15 cellular contexts compared by ENCODE assay signal in the genomic region with DNA sequence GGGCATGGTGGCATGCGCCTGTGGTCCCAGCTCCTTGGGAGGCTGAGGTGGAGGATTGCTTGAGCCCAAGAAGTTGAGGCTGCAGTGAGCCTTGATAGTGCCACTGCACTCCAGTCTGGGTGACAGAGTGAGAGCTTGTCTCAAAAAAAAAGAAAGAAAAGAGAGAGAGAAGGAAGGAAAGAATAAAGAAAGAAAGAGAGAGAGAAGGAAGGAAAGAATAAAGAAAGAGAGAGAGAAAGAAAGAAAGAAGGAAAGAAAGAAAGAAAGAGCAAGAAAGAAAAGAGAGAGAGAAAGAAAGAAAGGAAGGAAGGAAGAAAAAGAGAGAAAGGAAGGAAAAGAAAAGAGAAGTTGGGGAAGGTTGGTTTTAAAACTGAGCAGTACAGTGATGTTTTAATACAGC. TPM values are rescaled to one million over a fixed set of nuclear protein-coding genes. Genes with fewer than 3 reads are reported as not detected.
DNase-seq lines count a peak whose midpoint lies in the region; ATAC-seq and TF ChIP-seq lines count a peak whose summit lies in the region.
"Had no signal": no experiment of that assay in that cellular context is flagged by ENCODE, and none has a peak within 500 bp of the region (broad histone marks: within the 10 kb centered on the region; RNA-seq: fewer than 3 reads in every experiment).

No MANE protein-coding gene starts in this region.

- H3K27me3 Mint-ChIP-seq in activated CD4-positive, alpha-beta T cell treated with anti-CD3 and anti-CD28 coated beads for 36 hours = no peaks in the 10 kb centered on the region
- no peaks in the 10 kb centered on the region for H3K27me3 Mint-ChIP-seq in GM23338 (ENCODE audit: insufficient read depth, low read depth, poor library complexity)
- H3K27me3 Mint-ChIP-seq in activated T-helper 2 cell treated with anti-CD3 and anti-CD28 coated beads, Interferon-gamma antibody, Interleukin-2, Interleukin-4, amounts not matched to agents 10 μg/mL and 5 μg/mL and 100 μg/mL, durations not matched to agents 14 hours and 24 hours and 36 hours (ENCODE audit: low read depth) = no peaks in the 10 kb centered on the region

- H3K9me2 ChIP-seq in GM23338 (ENCODE audit: insufficient read depth) = no peaks in the 10 kb centered on the region

- peaks cover 27% of the 10 kb centered on the region for H3K4me1 Mint-ChIP-seq in activated CD4-positive, alpha-beta T cell treated with anti-CD3 and anti-CD28 coated beads for 36 hours
- no peaks in the 10 kb centered on the region for H3K4me1 Mint-ChIP-seq in GM23338
- peaks cover 24% of the 10 kb centered on the region for H3K4me1 Mint-ChIP-seq in activated T-helper 2 cell treated with anti-CD3 and anti-CD28 coated beads, Interferon-gamma antibody, Interleukin-2, Interleukin-4, amounts not matched to agents 10 μg/mL and 5 μg/mL and 100 μg/mL, durations not matched to agents 14 hours and 24 hours and 36 hours (ENCODE audit: low read depth)
- H3K4me1 Mint-ChIP-seq: CD8-positive, alpha-beta memory T cell had no signal

- H3K4me3 Mint-ChIP-seq in activated CD4-positive, alpha-beta T cell treated with anti-CD3 and anti-CD28 coated beads for 36 hours = no peak overlapping the region
- H3K4me3 Mint-ChIP-seq in GM23338 = no peak overlapping the region
- no peak overlapping the region for H3K4me3 Mint-ChIP-seq in activated T-helper 2 cell treated with anti-CD3 and anti-CD28 coated beads, Interferon-gamma antibody, Interleukin-2, Interleukin-4, amounts not matched to agents 10 μg/mL and 5 μg/mL and 100 μg/mL, durations not matched to agents 14 hours and 24 hours and 36 hours (ENCODE audit: low read depth)
- H3K4me3 Mint-ChIP-seq: CD8-positive, alpha-beta memory T cell had no signal

- H3K36me3 ChIP-seq in GM23338 (ENCODE audit: insufficient read depth) (no peaks in the 10 kb centered on the region), parathyroid adenoma (ENCODE audit: control insufficient read depth, insufficient read depth, low read length) (no peaks in the 10 kb centered on the region)
- H3K36me3 ChIP-seq: BLaER1 had no signal

- no peaks in the 10 kb centered on the region for H4K20me1 ChIP-seq in GM23338 (replicated peaks; ENCODE audit: insufficient read depth)
- H4K20me1 ChIP-seq: BLaER1 had no signal

- H3K9me3 Mint-ChIP-seq in activated CD4-positive, alpha-beta T cell treated with anti-CD3 and anti-CD28 coated beads for 36 hours (ENCODE audit: low read depth) = no peaks in the 10 kb centered on the region
- H3K9me3 Mint-ChIP-seq in GM23338 = peaks cover 16% of the 10 kb centered on the region; the same call in 2 of the 3 replicates
- H3K9me3 Mint-ChIP-seq in activated T-helper 2 cell treated with anti-CD3 and anti-CD28 coated beads, Interferon-gamma antibody, Interleukin-2, Interleukin-4, amounts not matched to agents 10 μg/mL and 5 μg/mL and 100 μg/mL, durations not matched to agents 14 hours and 24 hours and 36 hours = no peaks in the 10 kb centered on the region
- no peaks in the 10 kb centered on the region for H3K9me3 Mint-ChIP-seq in activated naive CD4-positive, alpha-beta T cell treated with anti-CD3 and anti-CD28 coated beads, Interleukin-2, amount 50 U/mL, for 72 hours
- H3K9me3 Mint-ChIP-seq: CD8-positive, alpha-beta memory T cell had no signal

- no peaks in the 10 kb centered on the region for H3K36me3 Mint-ChIP-seq in activated CD4-positive, alpha-beta T cell treated with anti-CD3 and anti-CD28 coated beads for 36 hours (ENCODE audit: low read depth)
- H3K36me3 Mint-ChIP-seq in GM23338 (ENCODE audit: low read depth) = peaks cover 10% of the 10 kb centered on the region; the same call in 2 of the 3 replicates
- no peaks in the 10 kb centered on the region for H3K36me3 Mint-ChIP-seq in activated T-helper 2 cell treated with anti-CD3 and anti-CD28 coated beads, Interferon-gamma antibody, Interleukin-2, Interleukin-4, amounts not matched to agents 10 μg/mL and 5 μg/mL and 100 μg/mL, durations not matched to agents 14 hours and 24 hours and 36 hours (ENCODE audit: low read depth)
- H3K36me3 Mint-ChIP-seq in activated naive CD4-positive, alpha-beta T cell treated with anti-CD3 and anti-CD28 coated beads, Interleukin-2, amount 50 U/mL, for 72 hours = no peaks in the 10 kb centered on the region
- H3K36me3 Mint-ChIP-seq: CD8-positive, alpha-beta memory T cell had no signal

- no peaks in the 10 kb centered on the region for H3K9me3 ChIP-seq in parathyroid adenoma (ENCODE audit: control insufficient read depth, low read length)

- no peak for ATAC-seq in activated CD4-positive, alpha-beta T cell treated with anti-CD3 and anti-CD28 coated beads for 36 hours
- no peak for ATAC-seq in GM23338
- ATAC-seq in activated naive CD4-positive, alpha-beta T cell treated with anti-CD3 and anti-CD28 coated beads, Interleukin-2, amount 50 U/mL, for 72 hours = no peak

- POLR2A ChIA-PET in activated CD4-positive, alpha-beta T cell treated with anti-CD3 and anti-CD28 coated beads for 36 hours (lab: Charles Lee) = interaction anchor here (0.7 kb wide), 1 partner anchor 48 kb away, joined by 4 read pairs; no protein-coding TSS in a partner anchor

- H3K27ac Mint-ChIP-seq in activated CD4-positive, alpha-beta T cell treated with anti-CD3 and anti-CD28 coated beads for 36 hours = peak overlapping the region; percentile 61
- H3K27ac Mint-ChIP-seq in GM23338 = no peak overlapping the region
- peak overlapping the region; percentile 50 for H3K27ac Mint-ChIP-seq in activated T-helper 2 cell treated with anti-CD3 and anti-CD28 coated beads, Interferon-gamma antibody, Interleukin-2, Interleukin-4, amounts not matched to agents 10 μg/mL and 5 μg/mL and 100 μg/mL, durations not matched to agents 14 hours and 24 hours and 36 hours
- peak overlapping the region in 1 of 2 donors; percentile 70 for H3K27ac Mint-ChIP-seq in activated naive CD4-positive, alpha-beta T cell treated with anti-CD3 and anti-CD28 coated beads, Interleukin-2, amount 50 U/mL, for 72 hours
- H3K27ac Mint-ChIP-seq: CD8-positive, alpha-beta memory T cell had no signal

- CTCF ChIA-PET in activated CD4-positive, alpha-beta T cell treated with anti-CD3 and anti-CD28 coated beads for 36 hours (lab: Charles Lee) = interaction anchor here (1.3 to 2.7 kb wide), 2 partner anchors 14 to 51 kb away, joined by 4 to 11 read pairs; no protein-coding TSS in a partner anchor

- peak overlapping the region; percentile 59; the same call in 1 of the 2 replicates for H2AFZ ChIP-seq in GM23338
- H2AFZ ChIP-seq in parathyroid adenoma = peak overlapping the region; percentile 48
- H2AFZ ChIP-seq: GM23248 had no signal

- H3K79me2 ChIP-seq in GM23338 (replicated peaks; ENCODE audit: insufficient read depth) (no peaks in the 10 kb centered on the region), parathyroid adenoma (no peaks in the 10 kb centered on the region)

- TF ChIP-seq CTCF in GM23338 (conservative IDR thresholded peaks at IDR 0.05; ENCODE audit: low read depth in 2 of 2) (no peak), parathyroid adenoma (IDR thresholded peaks at IDR 0.05) (no peak)

- H3K27me3 ChIP-seq in GM23338 (ENCODE audit: insufficient read depth) = no peaks in the 10 kb centered on the region
- no peaks in the 10 kb centered on the region for H3K27me3 ChIP-seq in parathyroid adenoma (ENCODE audit: control insufficient read depth, insufficient read depth, low read length)
- H3K27me3 ChIP-seq: BLaER1 had no signal

- intact Hi-C loops in activated CD4-positive, alpha-beta T cell treated with anti-CD3 and anti-CD28 coated beads for 36 hours (cut with DNase I, micrococcal nuclease) = loop anchor here (2.0 to 5.0 kb wide), 4 partner anchors 23 to 103 kb away; partner anchors contain the start of gene ACSL3 (in 2 of the 2)
- intact Hi-C loops in activated T-helper 2 cell treated with anti-CD3 and anti-CD28 coated beads, Interferon-gamma antibody, Interleukin-2, Interleukin-4, amounts not matched to agents 10 μg/mL and 5 μg/mL and 100 μg/mL, durations not matched to agents 14 hours and 24 hours and 36 hours (cut with micrococcal nuclease) = loop anchor here (2.0 to 5.0 kb wide), 2 partner anchors 31 to 90 kb away; no protein-coding TSS in a partner anchor

- no peaks in the 10 kb centered on the region for H3K4me1 ChIP-seq in GM23338 (ENCODE audit: insufficient read depth)
- peaks cover 14% of the 10 kb centered on the region for H3K4me1 ChIP-seq in parathyroid adenoma
- H3K4me1 ChIP-seq: BLaER1 had no signal

- H3K27ac ChIP-seq in GM23338 (ENCODE audit: low read depth) = no peak overlapping the region
- H3K27ac ChIP-seq in parathyroid adenoma = no peak overlapping the region
- H3K27ac ChIP-seq: BLaER1, GM23248 had no signal

- DNase-seq in activated CD4-positive, alpha-beta T cell treated with anti-CD3 and anti-CD28 coated beads for 36 hours = no peak
- no peak for DNase-seq in activated CD4-positive, alpha-beta T cell treated with anti-CD3 and anti-CD28 coated beads for 4 hours
- no peak for DNase-seq in GM23338 (ENCODE audit: low spot score)
- DNase-seq in activated T-helper 2 cell treated with anti-CD3 and anti-CD28 coated beads, Interferon-gamma antibody, Interleukin-2, Interleukin-4, amounts not matched to agents 10 μg/mL and 5 μg/mL and 100 μg/mL, durations not matched to agents 14 hours and 24 hours and 36 hours (ENCODE audit: low spot score) = no peak
- DNase-seq in GM19238 (ENCODE audit: insufficient read length, low spot score) = no peak
- DNase-seq in activated naive CD4-positive, alpha-beta T cell treated with anti-CD3 and anti-CD28 coated beads, Interleukin-2, amount 50 U/mL, for 72 hours (ENCODE audit: low spot score in 2 of 2) = no peak
- DNase-seq: 8988T; AML-193; Calu3; CD8-positive, alpha-beta memory T cell; DMS 273 treated with DMSO at 0.1 percent for 48 hours; GM23248; H7 had no signal

- H3F3A ChIP-seq in GM23338 (replicated peaks; ENCODE audit: low read depth) = no peaks in the 10 kb centered on the region

- no peak overlapping the region for H3K9ac ChIP-seq in parathyroid adenoma
- H3K9ac ChIP-seq: BLaER1, GM23248 had no signal

- H3K4me2 ChIP-seq in GM23338 (no peak overlapping the region), parathyroid adenoma (ENCODE audit: low read length) (no peak overlapping the region)
- H3K4me2 ChIP-seq: BLaER1 had no signal

- no peak overlapping the region for H3K4me3 ChIP-seq in GM23338
- H3K4me3 ChIP-seq in parathyroid adenoma (ENCODE audit: low read depth, low read length) = no peak overlapping the region
- H3K4me3 ChIP-seq: BLaER1, GM23248 had no signal

RNA-seq across cellular contexts. Expression of gene ACSL3, which starts 49.0 kb away (rescaled TPM):
- total RNA-seq in activated CD4-positive, alpha-beta T cell treated with anti-CD3 and anti-CD28 coated beads for 36 hours = 10 to 100 TPM; 46.2 to 48.8 TPM
- 130 and 132 TPM in 2 replicates for total RNA-seq in GM23338 (2014; rRNA removed; shearing (Covaris generic))
- 50.4 and 55.3 TPM in 2 replicates for polyA plus RNA-seq in GM23338 (2016; fragmentation: Nextera tagmentation; extraction: Ambion mirVana)
- 72.5 and 74.0 TPM in 2 replicates for total RNA-seq in activated T-helper 2 cell treated with anti-CD3 and anti-CD28 coated beads, Interferon-gamma antibody, Interleukin-2, Interleukin-4, amounts not matched to agents 10 μg/mL and 5 μg/mL and 100 μg/mL, durations not matched to agents 14 hours and 24 hours and 36 hours
- total RNA-seq in activated naive CD4-positive, alpha-beta T cell treated with anti-CD3 and anti-CD28 coated beads, Interleukin-2, amount 50 U/mL, for 72 hours = 10 to 100 TPM; 36.1 to 37.1 TPM
